Comparison of ENCODE assay signal across 12 cellular contexts in genomic region chr12:90281156-90281868, GRCh38.
"Had no signal": no experiment of that assay in that cellular context is flagged by ENCODE, and none has a peak within 500 bp of the region (broad histone marks: within the 10 kb centered on the region; RNA-seq: fewer than 3 reads in every experiment).

No MANE protein-coding gene starts in this region.

- H3K27ac ChIP-seq: colonic mucosa, esophagus muscularis mucosa, SK-N-MC, thoracic aorta had no signal

- H3K36me3 ChIP-seq: colonic mucosa, esophagus muscularis mucosa, thoracic aorta had no signal

- H3K4me1 ChIP-seq: colonic mucosa, esophagus muscularis mucosa had no signal

- H3K27ac Mint-ChIP-seq: nephron progenitor cell had no signal

- H3K9me3 ChIP-seq: thoracic aorta had no signal

- H3K4me3 ChIP-seq: colonic mucosa, esophagus muscularis mucosa, SK-N-MC, thoracic aorta had no signal

- DNase-seq: activated CD4-positive, CD25-positive, alpha-beta regulatory T cell treated with anti-CD3 and anti-CD28 coated beads, Interleukin-2, amount 50 U/mL, for 72 hours; activated gamma-delta T cell; caudate nucleus; colonic mucosa; glutamatergic neuron; hypothalamus; nephron progenitor cell; occipital lobe had no signal

- H3K4me3 Mint-ChIP-seq: nephron progenitor cell had no signal

- H3K27me3 ChIP-seq: colonic mucosa, esophagus muscularis mucosa, foreskin keratinocyte had no signal

- H3K4me1 Mint-ChIP-seq: nephron progenitor cell had no signal
